ENCODE assay signal across 15 cellular contexts in the genomic region with DNA sequence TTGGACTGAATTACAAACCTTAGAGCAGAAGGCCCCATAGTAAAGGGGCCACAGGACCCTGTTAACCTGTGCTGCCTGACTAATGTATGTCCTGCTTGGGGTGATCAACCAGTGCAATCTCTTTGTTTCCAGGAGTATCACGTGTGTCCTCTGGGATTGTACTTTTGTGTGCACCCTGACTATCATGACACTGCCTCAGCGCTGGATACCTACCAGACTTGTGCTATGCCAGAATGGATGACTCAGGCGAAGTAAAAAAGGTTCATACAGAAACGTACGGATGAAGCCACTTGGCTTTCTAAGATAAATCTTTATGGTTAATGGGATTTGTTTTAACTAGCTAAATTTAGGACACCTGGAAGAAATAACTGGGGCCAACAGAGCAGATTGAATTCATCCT.
DNase-seq lines count a peak whose midpoint lies in the region; ATAC-seq and TF ChIP-seq lines count a peak whose summit lies in the region.
"Had no signal": no experiment of that assay in that cellular context is flagged by ENCODE, and none has a peak within 500 bp of the region (broad histone marks: within the 10 kb centered on the region; RNA-seq: fewer than 3 reads in every experiment).

No MANE protein-coding gene starts in this region.

- no CpG with 5 or more reads among the region's 5 CpGs for WGBS in H9 (ENCODE audit: extremely low coverage, insufficient read length, low lambda C conversion rate)
- 63% methylated on average over 5 of the region's 5 CpGs for WGBS in smooth muscle cell (ENCODE audit: low lambda C conversion rate)
- 61% methylated on average over 5 of the region's 5 CpGs for WGBS in esophagus muscularis mucosa

- H2BK12ac ChIP-seq in H9 (ENCODE audit: insufficient read length, low read depth, low read length): no peak overlapping the region

- H4K5ac ChIP-seq in H9 (ENCODE audit: insufficient read length, low read depth, low read length): no peak overlapping the region

- H3K4me2 ChIP-seq in H9 (ENCODE audit: insufficient read depth, insufficient read length, low read length) (no peak overlapping the region), smooth muscle cell (peak overlapping the region; percentile 47)
- H3K4me2 ChIP-seq: BLaER1 treated with 17β-estradiol and CSF1 and Interleukin-3, amounts not matched to agents 10 nM and 100 nM; KMS-11 had no signal

- peak overlapping the region in 2 of 3 experiments; percentile 41 to 72; a peak in 3 of 7 replicates for H3K27ac Mint-ChIP-seq in H9
- H3K27ac Mint-ChIP-seq: CD4-positive, CD25-positive, alpha-beta regulatory T cell; IgD-negative memory B cell had no signal

- H4K8ac ChIP-seq in H9 (replicated peaks; ENCODE audit: insufficient read length, low read depth, low read length): no peak overlapping the region

- H3K14ac ChIP-seq in H9 (ENCODE audit: insufficient read depth, low read length): no peak overlapping the region

- no peaks in the 10 kb centered on the region for H3F3A ChIP-seq in smooth muscle cell (ENCODE audit: low read depth)

- H3K4me3 ChIP-seq in fibroblast of mammary gland (ENCODE audit: control insufficient read depth, low read depth, low read length) (no peak overlapping the region), smooth muscle cell (no peak overlapping the region), esophagus muscularis mucosa (no peak overlapping the region)
- H3K4me3 ChIP-seq: BLaER1 treated with 17β-estradiol and CSF1 and Interleukin-3, amounts not matched to agents 10 nM and 100 nM had no signal

- POLR2A ChIA-PET in RWPE1 (lab: Yijun Ruan, JAX; ENCODE audit: low non-redundant PET): no interaction called here

- H2BK5ac ChIP-seq in H9 (ENCODE audit: insufficient read length, low read length): no peak overlapping the region

- no peak overlapping the region for H2AFZ ChIP-seq in H9 (ENCODE audit: low read length)
- peak overlapping the region; percentile 36 for H2AFZ ChIP-seq in smooth muscle cell (ENCODE audit: low read depth)

- H3K79me1 ChIP-seq in H9 (ENCODE audit: insufficient read depth, low read depth, low read length, poor library complexity, severe bottlenecking): no peaks in the 10 kb centered on the region

- H3K27ac ChIP-seq in H9 (ENCODE audit: insufficient read length, low read depth, low read length) (no peak overlapping the region), RWPE1 (no peak overlapping the region), smooth muscle cell (ENCODE audit: low read depth) (peak overlapping the region; percentile 12), esophagus muscularis mucosa (replicated peaks in 1 of 4) (no peak overlapping the region)
- H3K27ac ChIP-seq: BLaER1 treated with 17β-estradiol and CSF1 and Interleukin-3, amounts not matched to agents 10 nM and 100 nM; KMS-11 had no signal

- no peak for ATAC-seq in GM19463 (IDR thresholded peaks at IDR 0.05; ENCODE audit: unreplicated experiment)

- no peak overlapping the region for H2BK15ac ChIP-seq in H9 (ENCODE audit: low read depth, low read length)

- H3K27me3 ChIP-seq in H9 (ENCODE audit: insufficient read depth, low read length) (no peaks in the 10 kb centered on the region), smooth muscle cell (ENCODE audit: low read depth) (no peaks in the 10 kb centered on the region), esophagus muscularis mucosa (no peaks in the 10 kb centered on the region)

- intact Hi-C loops in esophagus muscularis mucosa (cut with DNase I): no loop called here

- H3K9me3 Mint-ChIP-seq in H9: no peaks in the 10 kb centered on the region
- H3K9me3 Mint-ChIP-seq: IgD-negative memory B cell had no signal

- peaks cover 25 to 27% of the 10 kb centered on the region in 2 experiments for H3K4me1 Mint-ChIP-seq in H9
- H3K4me1 Mint-ChIP-seq: CD4-positive, CD25-positive, alpha-beta regulatory T cell had no signal

- DNase-seq in H9: no peak
- DNase-seq in RWPE1 (ENCODE audit: low spot score): peak; percentile 0
- DNase-seq in fibroblast of mammary gland (ENCODE audit: low read depth): peak; percentile 10
- DNase-seq in smooth muscle cell (lab: John Stamatoyannopoulos, UW; ENCODE audit: unreplicated experiment): no peak
- DNase-seq in activated T-cell treated with anti-CD3 and anti-CD28 coated beads, Interleukin-2, amount 50 U/mL, for 48 hours: no peak
- no peak for DNase-seq in mucosa of gallbladder (ENCODE audit: low spot score)
- no peak for DNase-seq in esophagus muscularis mucosa (ENCODE audit: extremely low spot score)
- DNase-seq: Calu3; CD4-positive, CD25-positive, alpha-beta regulatory T cell; DMS 273 treated with DMSO at 0.1 percent for 48 hours; DMS79 had no signal

- H3K56ac ChIP-seq in H9 (ENCODE audit: insufficient read length, low read depth, low read length): no peak overlapping the region

- H4K20me1 ChIP-seq in H9 (ENCODE audit: control insufficient read depth, insufficient read depth, insufficient read length) (no peaks in the 10 kb centered on the region), smooth muscle cell (ENCODE audit: low read depth) (no peaks in the 10 kb centered on the region)
- H4K20me1 ChIP-seq: BLaER1 treated with 17β-estradiol and CSF1 and Interleukin-3, amounts not matched to agents 10 nM and 100 nM had no signal

- no peak overlapping the region for H3T11ph ChIP-seq in H9 (ENCODE audit: low read length)

- H3K9me3 ChIP-seq in H9 (ENCODE audit: control insufficient read depth, low read depth, low read length): no peaks in the 10 kb centered on the region
- H3K9me3 ChIP-seq in smooth muscle cell (replicated peaks; ENCODE audit: low read depth): no peaks in the 10 kb centered on the region
- no peaks in the 10 kb centered on the region for H3K9me3 ChIP-seq in esophagus muscularis mucosa
- H3K9me3 ChIP-seq: BLaER1 treated with 17β-estradiol and CSF1 and Interleukin-3, amounts not matched to agents 10 nM and 100 nM had no signal

- CTCF ChIA-PET in RWPE1 (lab: Yijun Ruan, JAX): no interaction called here

- H3K36me3 ChIP-seq in smooth muscle cell (ENCODE audit: low read depth): no peaks in the 10 kb centered on the region
- H3K36me3 ChIP-seq in esophagus muscularis mucosa: no peaks in the 10 kb centered on the region
- H3K36me3 ChIP-seq: BLaER1 treated with 17β-estradiol and CSF1 and Interleukin-3, amounts not matched to agents 10 nM and 100 nM had no signal

- H2AK5ac ChIP-seq in H9 (ENCODE audit: insufficient read length, low read length): no peak overlapping the region

- H3K4me1 ChIP-seq in H9 (ENCODE audit: insufficient read depth, low read length) (peaks cover 5% of the 10 kb centered on the region; the same call in 1 of the 2 replicates), smooth muscle cell (ENCODE audit: low read depth) (no peaks in the 10 kb centered on the region), esophagus muscularis mucosa (no peaks in the 10 kb centered on the region)
- H3K4me1 ChIP-seq: BLaER1 treated with 17β-estradiol and CSF1 and Interleukin-3, amounts not matched to agents 10 nM and 100 nM had no signal

- no peak overlapping the region for H3K4ac ChIP-seq in H9 (ENCODE audit: low read depth, low read length)

- H3K36me3 Mint-ChIP-seq in H9 (ENCODE audit: insufficient read depth in 1 of 3, low read depth in 3 of 3): peaks cover 1 to 16% (median 11%) of the 10 kb centered on the region in 3 experiments; a peak in 5 of 7 replicates
- H3K36me3 Mint-ChIP-seq: CD4-positive, CD25-positive, alpha-beta regulatory T cell; IgD-negative memory B cell had no signal

- no peaks in the 10 kb centered on the region for H3K27me3 Mint-ChIP-seq in H9 (ENCODE audit: low read depth)
- H3K27me3 Mint-ChIP-seq: CD4-positive, CD25-positive, alpha-beta regulatory T cell had no signal

- H3K4me3 Mint-ChIP-seq in H9: no peak overlapping the region
- H3K4me3 Mint-ChIP-seq: CD4-positive, CD25-positive, alpha-beta regulatory T cell; IgD-negative memory B cell had no signal

- no peak for TF ChIP-seq POLR2A in esophagus muscularis mucosa (IDR thresholded peaks at IDR 0.05; ENCODE audit: low read depth)

- no peak overlapping the region for H4K91ac ChIP-seq in H9 (ENCODE audit: insufficient read length, low read depth, low read length)

- no peak for TF ChIP-seq EP300 in esophagus muscularis mucosa (IDR thresholded peaks at IDR 0.05)

- H2BK20ac ChIP-seq in H9 (ENCODE audit: low read depth, low read length, poor library complexity, severe bottlenecking): no peak overlapping the region

- H3K9ac ChIP-seq in H9 (ENCODE audit: extremely low read depth, insufficient read length, low read length) (no peak overlapping the region), smooth muscle cell (ENCODE audit: low read depth) (no peak overlapping the region)
- H3K9ac ChIP-seq: BLaER1 treated with 17β-estradiol and CSF1 and Interleukin-3, amounts not matched to agents 10 nM and 100 nM; KMS-11 had no signal

- no peak overlapping the region for H2BK120ac ChIP-seq in H9 (ENCODE audit: low read depth, low read length, poor library complexity, severe bottlenecking)

- no peaks in the 10 kb centered on the region for H3K23me2 ChIP-seq in H9 (ENCODE audit: insufficient read length, low read depth, low read length, poor library complexity, severe bottlenecking)

- no peak overlapping the region for H3K23ac ChIP-seq in H9 (ENCODE audit: insufficient read length, low read depth, low read length)

- H3K79me2 ChIP-seq in H9 (ENCODE audit: insufficient read depth, low read length): no peaks in the 10 kb centered on the region
- no peaks in the 10 kb centered on the region for H3K79me2 ChIP-seq in smooth muscle cell (ENCODE audit: low read depth)

- TF ChIP-seq CTCF in H9 (conservative IDR thresholded peaks at IDR 0.05): no peak
- TF ChIP-seq CTCF in RWPE1 (conservative IDR thresholded peaks at IDR 0.05; ENCODE audit: low read depth): no peak
- no peak for TF ChIP-seq CTCF in fibroblast of mammary gland (conservative IDR thresholded peaks at IDR 0.05; ENCODE audit: control insufficient read depth, insufficient read depth, low read depth, low read length)
- no peak for TF ChIP-seq CTCF in smooth muscle cell (IDR thresholded peaks at IDR 0.05; ENCODE audit: borderline replicate concordance, insufficient read depth, poor library complexity, severe bottlenecking)
- TF ChIP-seq CTCF in esophagus muscularis mucosa (IDR thresholded peaks at IDR 0.05): no peak

- no peak overlapping the region for H3K18ac ChIP-seq in H9 (ENCODE audit: insufficient read length, low read depth, low read length)

Comparison
In these comparisons a context has a peak if more than half of its experiments do, and no peak if none do; other contexts are left out.
1. DNase-seq: peak in RWPE1 (single experiment) and fibroblast of mammary gland (single experiment); none in H9 (single experiment), smooth muscle cell (single experiment), activated T-cell treated with anti-CD3 and anti-CD28 coated beads, Interleukin-2, amount 50 U/mL, for 48 hours (0 of 2), mucosa of gallbladder (single experiment) and esophagus muscularis mucosa (single experiment).